ENCODE assay signal across 20 cellular contexts in genomic region chr13:105007166-105007808, GRCh38.
"Had no signal": no experiment of that assay in that cellular context is flagged by ENCODE, and none has a peak within 500 bp of the region (broad histone marks: within the 10 kb centered on the region; RNA-seq: fewer than 3 reads in every experiment).

No MANE protein-coding gene starts in this region.

- H3K27me3 ChIP-seq: hepatocyte, thyroid gland, upper lobe of right lung had no signal

- H3K4me1 ChIP-seq: left ventricle myocardium inferior, prostate gland, thyroid gland, upper lobe of right lung had no signal

- H3K27me3 Mint-ChIP-seq: activated CD4-positive, alpha-beta memory T cell treated with anti-CD3 and anti-CD28 coated beads, Interleukin-2, amount 10 ng/mL, durations not matched to agents 7 days and 5 days; stimulated activated naive CD8-positive, alpha-beta T cell treated with anti-CD3 and anti-CD28 coated beads, Interleukin-15, Interleukin-2, amounts not matched to agents 100 ng/mL and 50 ng/mL, for 24 hours; T-cell had no signal

- H3K36me3 ChIP-seq: left ventricle myocardium inferior, prostate gland, thyroid gland, upper lobe of right lung had no signal

- H3K4me1 Mint-ChIP-seq: activated CD4-positive, alpha-beta memory T cell treated with anti-CD3 and anti-CD28 coated beads, Interleukin-2, amount 10 ng/mL, durations not matched to agents 7 days and 5 days; activated naive CD8-positive, alpha-beta T cell treated with anti-CD3 and anti-CD28 coated beads, Interleukin-2, amount 50 U/mL, for 24 hours; immature natural killer cell; natural killer cell; T-cell had no signal

- H2AFZ ChIP-seq: hepatocyte had no signal

- H3K36me3 Mint-ChIP-seq: immature natural killer cell, mesothelial cell of epicardium, natural killer cell, T-cell had no signal

- H3K9me3 ChIP-seq: left ventricle myocardium inferior, prostate gland, thyroid gland, upper lobe of right lung had no signal

- H3K79me2 ChIP-seq: hepatocyte had no signal

- H3K4me3 Mint-ChIP-seq: activated CD4-positive, alpha-beta memory T cell treated with anti-CD3 and anti-CD28 coated beads, Interleukin-2, amount 10 ng/mL, durations not matched to agents 7 days and 5 days; activated naive CD8-positive, alpha-beta T cell treated with anti-CD3 and anti-CD28 coated beads, Interleukin-2, amount 50 U/mL, for 24 hours; immature natural killer cell; mesothelial cell of epicardium; natural killer cell; stimulated activated naive CD8-positive, alpha-beta T cell treated with anti-CD3 and anti-CD28 coated beads, Interleukin-15, Interleukin-2, amounts not matched to agents 100 ng/mL and 50 ng/mL, for 24 hours; T-cell had no signal

- H3K27ac ChIP-seq: hepatocyte, left ventricle myocardium inferior, prostate gland, thyroid gland, upper lobe of right lung had no signal

- DNase-seq: activated CD4-positive, alpha-beta memory T cell treated with anti-CD3 and anti-CD28 coated beads, Interleukin-2, amount 10 ng/mL, durations not matched to agents 7 days and 5 days; activated CD4-positive, alpha-beta T cell treated with anti-CD3 and anti-CD28 coated beads for 48 hours; activated gamma-delta T cell; activated naive CD4-positive, alpha-beta T cell treated with anti-CD3 and anti-CD28 coated beads, Interleukin-2, amount 50 U/mL, for 16 hours; activated naive CD8-positive, alpha-beta T cell treated with anti-CD3 and anti-CD28 coated beads, Interleukin-2, amount 50 U/mL, for 24 hours; activated T-cell treated with anti-CD3 and anti-CD28 coated beads for 4 hours; immature natural killer cell; kidney glomerular epithelial cell; left ventricle myocardium inferior; natural killer cell; right cardiac atrium; stimulated activated CD4-positive, alpha-beta T cell treated with anti-CD3 and anti-CD28 coated beads, Interleukin-12 subunit alpha, Interleukin-12 subunit beta, amount 100 ng/mL, for 4 hours; substantia nigra; T-cell; thyroid gland; upper lobe of right lung had no signal

- H3K4me3 ChIP-seq: hepatocyte, left ventricle myocardium inferior, prostate gland, thyroid gland, upper lobe of right lung had no signal

- H3K27ac Mint-ChIP-seq: activated CD4-positive, alpha-beta memory T cell treated with anti-CD3 and anti-CD28 coated beads, Interleukin-2, amount 10 ng/mL, durations not matched to agents 7 days and 5 days; activated naive CD8-positive, alpha-beta T cell treated with anti-CD3 and anti-CD28 coated beads, Interleukin-2, amount 50 U/mL, for 24 hours; immature natural killer cell; mesothelial cell of epicardium; natural killer cell; stimulated activated naive CD8-positive, alpha-beta T cell treated with anti-CD3 and anti-CD28 coated beads, Interleukin-15, Interleukin-2, amounts not matched to agents 100 ng/mL and 50 ng/mL, for 24 hours; T-cell had no signal

- H3K9me3 Mint-ChIP-seq: activated CD4-positive, alpha-beta memory T cell treated with anti-CD3 and anti-CD28 coated beads, Interleukin-2, amount 10 ng/mL, durations not matched to agents 7 days and 5 days; immature natural killer cell; mesothelial cell of epicardium; natural killer cell; stimulated activated naive CD8-positive, alpha-beta T cell treated with anti-CD3 and anti-CD28 coated beads, Interleukin-15, Interleukin-2, amounts not matched to agents 100 ng/mL and 50 ng/mL, for 24 hours had no signal

- H3K4me2 ChIP-seq: hepatocyte had no signal
